ENCODE assay signal across 21 cellular contexts in genomic region chr4:183806341-183806740, GRCh38.
DNase-seq lines count a peak whose midpoint lies in the region; ATAC-seq and TF ChIP-seq lines count a peak whose summit lies in the region.
"Had no signal": no experiment of that assay in that cellular context is flagged by ENCODE, and none has a peak within 500 bp of the region (broad histone marks: within the 10 kb centered on the region; RNA-seq: fewer than 3 reads in every experiment).

No MANE protein-coding gene starts in this region.

- peaks cover 2% of the 10 kb centered on the region for H3K4me1 ChIP-seq in right cardiac atrium (ENCODE audit: control insufficient read depth, insufficient read depth, low read length)
- H3K4me1 ChIP-seq in CD4-positive, alpha-beta memory T cell (ENCODE audit: insufficient read depth, low read length) = no peaks in the 10 kb centered on the region

- CTCF ChIA-PET in CD4-positive, alpha-beta memory T cell (lab: Charles Lee; ENCODE audit: partially characterized antibody) = interaction anchor here (0.6 kb wide), 1 partner anchor 1327 kb away, joined by 3 read pairs; no protein-coding TSS in a partner anchor

- no peak overlapping the region for H3K4me3 Mint-ChIP-seq in natural killer cell
- no peak overlapping the region for H3K4me3 Mint-ChIP-seq in CD4-positive, alpha-beta memory T cell

- no peak for TF ChIP-seq CTCF in natural killer cell (IDR thresholded peaks at IDR 0.05)

- intact Hi-C loops in right cardiac atrium (cut with DNase I) = no loop called here
- intact Hi-C loops in sciatic nerve (cut with DNase I) = no loop called here
- intact Hi-C loops in natural killer cell (cut with micrococcal nuclease) = no loop called here
- intact Hi-C loops in CD4-positive, alpha-beta memory T cell (cut with micrococcal nuclease) = no loop called here

- H3K9me3 ChIP-seq in right cardiac atrium (ENCODE audit: control insufficient read depth, low read length) = no peaks in the 10 kb centered on the region
- H3K9me3 ChIP-seq in CD4-positive, alpha-beta memory T cell (ENCODE audit: control insufficient read depth in 1 of 2, low read length in 2 of 2) = no peaks in the 10 kb centered on the region

- peak; percentile 32 for ATAC-seq in esophagus mucosa
- peak; percentile 68 to 73 for ATAC-seq in right cardiac atrium
- ATAC-seq in sciatic nerve = peak; percentile 13
- ATAC-seq in natural killer cell = no peak

- H3K4me1 Mint-ChIP-seq in natural killer cell = no peaks in the 10 kb centered on the region
- H3K4me1 Mint-ChIP-seq in CD4-positive, alpha-beta memory T cell = no peaks in the 10 kb centered on the region
- H3K4me1 Mint-ChIP-seq: IgD-negative memory B cell had no signal

- no peaks in the 10 kb centered on the region for H3K36me3 ChIP-seq in CD4-positive, alpha-beta memory T cell (ENCODE audit: insufficient read depth, low read length)

- DNase-seq in G401 (ENCODE audit: low spot score) = peak; percentile 26
- DNase-seq in right cardiac atrium = peak in 2 of 3 donors; percentile 67 to 68
- no peak for DNase-seq in sciatic nerve (ENCODE audit: low spot score)
- no peak for DNase-seq in natural killer cell
- no peak for DNase-seq in activated gamma-delta T cell (lab: John Stamatoyannopoulos, UW)
- no peak for DNase-seq in CD4-positive, alpha-beta memory T cell
- DNase-seq: GDM1, Karpas-422, MV-4-11, NCI-H1105 treated with DMSO at 0.1 percent for 48 hours, NCI-H1694, NCI-H2081 treated with DMSO at 0.1 percent for 48 hours, NCI-H2171 treated with DMSO at 0.1 percent for 48 hours, NCI-H446, NCI-H526 treated with DMSO at 0.1 percent for 48 hours, OCI-M1, SHP77 treated with DMSO at 0.1 percent for 48 hours had no signal

- H3K27me3 ChIP-seq in right cardiac atrium (ENCODE audit: control insufficient read depth, insufficient read depth) = no peaks in the 10 kb centered on the region
- H3K27me3 ChIP-seq in CD4-positive, alpha-beta memory T cell (ENCODE audit: insufficient read depth, low read length) = no peaks in the 10 kb centered on the region

- no peak overlapping the region for H3K27ac Mint-ChIP-seq in natural killer cell
- no peak overlapping the region for H3K27ac Mint-ChIP-seq in CD4-positive, alpha-beta memory T cell
- H3K27ac Mint-ChIP-seq: IgD-negative memory B cell had no signal

- peak overlapping the region; percentile 40 for H3K27ac ChIP-seq in right cardiac atrium (ENCODE audit: low read length)
- H3K27ac ChIP-seq in CD4-positive, alpha-beta memory T cell (ENCODE audit: low read depth, low read length) = no peak overlapping the region
- H3K27ac ChIP-seq: C4-2B, SK-N-MC had no signal

- no peak overlapping the region for H3K4me3 ChIP-seq in right cardiac atrium (ENCODE audit: low read length)
- no peak overlapping the region for H3K4me3 ChIP-seq in CD4-positive, alpha-beta memory T cell (ENCODE audit: low read length in 2 of 2)
- H3K4me3 ChIP-seq: SK-N-MC had no signal

- in situ Hi-C loops in G401 (cut with HindIII; ENCODE audit: low sequenced_read_pairs) = no loop called here

- POLR2A ChIA-PET in CD4-positive, alpha-beta memory T cell (lab: Charles Lee; ENCODE audit: partially characterized antibody) = no interaction called here

- WGBS in right cardiac atrium = 55% methylated on average over 11 of the region's 11 CpGs

- H3K9me3 Mint-ChIP-seq in natural killer cell = no peaks in the 10 kb centered on the region
- H3K9me3 Mint-ChIP-seq in CD4-positive, alpha-beta memory T cell = peaks cover 0 to 2% (median 0%) of the 10 kb centered on the region in 8 donors

- no peaks in the 10 kb centered on the region for H3K36me3 Mint-ChIP-seq in natural killer cell
- no peaks in the 10 kb centered on the region for H3K36me3 Mint-ChIP-seq in CD4-positive, alpha-beta memory T cell

- H3K27me3 Mint-ChIP-seq in natural killer cell (ENCODE audit: low read depth in 2 of 2) = peaks cover 4 to 14% of the 10 kb centered on the region in 2 donors
- H3K27me3 Mint-ChIP-seq in CD4-positive, alpha-beta memory T cell = peaks cover 11 to 21% of the 10 kb centered on the region in 2 donors

Comparison
In these comparisons a context has a peak if more than half of its experiments do, and no peak if none do; other contexts are left out.
1. DNase-seq: peak in G401 (single experiment) and right cardiac atrium (2 of 3); none in sciatic nerve (single experiment), natural killer cell (single experiment), activated gamma-delta T cell (single experiment) and CD4-positive, alpha-beta memory T cell (0 of 5).
2. ATAC-seq: peak in esophagus mucosa (single experiment), right cardiac atrium (2 of 2) and sciatic nerve (single experiment); none in natural killer cell (0 of 3).